ENCODE assay signal across 21 cellular contexts in genomic region chr15:48987142-48987541, GRCh38. TPM values are rescaled to one million over a fixed set of nuclear protein-coding genes. Genes with fewer than 3 reads are reported as not detected.
DNase-seq lines count a peak whose midpoint lies in the region; ATAC-seq, FAIRE-seq and TF ChIP-seq lines count a peak whose summit lies in the region.
"Had no signal": no experiment of that assay in that cellular context is flagged by ENCODE, and none has a peak within 500 bp of the region (broad histone marks: within the 10 kb centered on the region; RNA-seq: fewer than 3 reads in every experiment).

No MANE protein-coding gene starts in this region.

- H3K4me2 ChIP-seq in astrocyte (ENCODE audit: low read length) = no peak overlapping the region
- no peak overlapping the region for H3K4me2 ChIP-seq in HepG2 (ENCODE audit: low read depth, low read length)
- no peak overlapping the region for H3K4me2 ChIP-seq in trophoblast cell (ENCODE audit: low read length)

- no peak for TF ChIP-seq POLR2A in HepG2 (IDR thresholded peaks at IDR 0.05; ENCODE audit: insufficient read depth in 1 of 2, low read depth in 2 of 2, low read length in 2 of 2)

- peaks cover 12% of the 10 kb centered on the region for H3K36me3 ChIP-seq in astrocyte (ENCODE audit: insufficient read depth, low read length)
- H3K36me3 ChIP-seq in HepG2 (replicated peaks in 1 of 2; ENCODE audit: control insufficient read depth in 1 of 2, insufficient read depth in 2 of 2, low read length in 2 of 2) = peaks cover 0 to 10% of the 10 kb centered on the region in 2 experiments; a peak in 2 of 5 replicates
- peaks cover 1 to 3% of the 10 kb centered on the region in 2 experiments for H3K36me3 ChIP-seq in trophoblast cell (ENCODE audit: control insufficient read depth in 1 of 2, insufficient read depth in 2 of 2, low read length in 2 of 2)
- H3K36me3 ChIP-seq in aorta (ENCODE audit: control insufficient read depth in 1 of 2, insufficient read depth in 2 of 2, low read length in 1 of 2) = peaks cover 1 to 5% of the 10 kb centered on the region in 2 donors
- H3K36me3 ChIP-seq in effector memory CD4-positive, alpha-beta T cell (ENCODE audit: control insufficient read depth, insufficient read depth, low read length) = peaks cover 8% of the 10 kb centered on the region
- no peaks in the 10 kb centered on the region for H3K36me3 ChIP-seq in Caco-2 (ENCODE audit: control insufficient read depth, insufficient read depth, low read length)

- BruUV-seq in HepG2 (replicated peaks; lab: Mats Ljungman, UMichigan) (no TSS peak), Caco-2 (replicated peaks; lab: Mats Ljungman, UMichigan) (no TSS peak)

- no peak overlapping the region for H2BK12ac ChIP-seq in trophoblast cell (ENCODE audit: low read length)

- TF ChIP-seq EP300 in HepG2 (IDR thresholded peaks at IDR 0.05; ENCODE audit: low read depth in 2 of 2, low read length in 2 of 2) (no peak), HepG2 (CRISPR knock-in tag; IDR thresholded peaks at IDR 0.05; ENCODE audit: borderline replicate concordance) (no peak)

- CTCF ChIA-PET in HepG2 (lab: Yijun Ruan, JAX; ENCODE audit: low intra/inter-chr PET ratio, low total read pairs) (no interaction called here), Caco-2 (lab: Charles Lee) (interaction anchor here (1.2 kb wide), 1 partner anchor 12 kb away, joined by 7 read pairs; no protein-coding TSS in a partner anchor)

- POLR2A ChIA-PET in HepG2 (lab: Yijun Ruan, JAX) (no interaction called here), Caco-2 (lab: Charles Lee) (no interaction called here)

- TF ChIP-seq CTCF in astrocyte (IDR thresholded peaks at IDR 0.05; ENCODE audit: insufficient read depth, low read depth, low read length) = no peak
- TF ChIP-seq CTCF in HepG2 (CRISPR knock-in tag; IDR thresholded peaks at IDR 0.05) = no peak
- TF ChIP-seq CTCF in Caco-2 (IDR thresholded peaks at IDR 0.05; ENCODE audit: insufficient read depth in 1 of 2, low read depth in 1 of 2, low read length in 1 of 2, severe bottlenecking in 1 of 2, unreplicated experiment in 1 of 2) = no peak

- H4K20me1 ChIP-seq in astrocyte (ENCODE audit: insufficient read depth, low read length) (no peaks in the 10 kb centered on the region), HepG2 (ENCODE audit: insufficient read depth, low read length) (no peaks in the 10 kb centered on the region)

- no peak overlapping the region for H3K14ac ChIP-seq in trophoblast cell (ENCODE audit: low read length)

- no peak overlapping the region for H4K12ac ChIP-seq in trophoblast cell (ENCODE audit: low read depth, low read length)

- ATAC-seq in HepG2 = no peak
- ATAC-seq in aorta (ENCODE audit: low FRiP score) = no peak
- ATAC-seq: CD8-positive, alpha-beta T cell had no signal

- intact Hi-C loops in HepG2 (cut with micrococcal nuclease; ENCODE audit: unreplicated experiment) = no loop called here
- intact Hi-C loops in aorta (cut with DNase I) = loop anchor here in 1 of 2 donors (5.0 to 10.0 kb wide), 2 partner anchors 58 to 110 kb away; partner anchors contain the start of genes EID1 and SECISBP2L
- intact Hi-C loops in Caco-2 (cut with micrococcal nuclease; ENCODE audit: unreplicated experiment) = no loop called here

- no peak overlapping the region for H3K23ac ChIP-seq in trophoblast cell (ENCODE audit: low read length)

- H3K27me3 Mint-ChIP-seq in astrocyte (ENCODE audit: low read depth, unreplicated experiment) (no peaks in the 10 kb centered on the region), Caco-2 (ENCODE audit: insufficient read depth, unreplicated experiment) (no peaks in the 10 kb centered on the region)

- DNase-seq in astrocyte (ENCODE audit: low read depth) (no peak), HepG2 (ENCODE audit: low spot score) (no peak), trophoblast cell (peak; percentile 25 to 89), aorta (no peak), Caco-2 (no peak)
- no peak for DNase-seq in effector memory CD4-positive, alpha-beta T cell
- no peak for DNase-seq in stimulated activated naive CD4-positive, alpha-beta T cell (lab: John Stamatoyannopoulos, UW)
- DNase-seq: ACHN; BE2C; CD8-positive, alpha-beta T cell; DMS 273 treated with DMSO at 0.1 percent for 48 hours; DMS53; DND-41; EL; GM23248; HCEC 1CT had no signal

- no peak overlapping the region for H3K27ac ChIP-seq in astrocyte (ENCODE audit: low read depth, low read length)
- no peak overlapping the region for H3K27ac ChIP-seq in HepG2 (ENCODE audit: extremely low read length, insufficient read depth, low read length)
- H3K27ac ChIP-seq in trophoblast cell (ENCODE audit: low read depth, low read length) = no peak overlapping the region
- peak overlapping the region in 1 of 2 donors; percentile 37 for H3K27ac ChIP-seq in aorta (ENCODE audit: low read depth in 1 of 2, low read length in 2 of 2)
- H3K27ac ChIP-seq in effector memory CD4-positive, alpha-beta T cell (ENCODE audit: insufficient read depth, low read length, poor library complexity, severe bottlenecking) = no peak overlapping the region
- H3K27ac ChIP-seq: GM23248 had no signal

- H2AFZ ChIP-seq in astrocyte (ENCODE audit: low read depth, low read length) (no peak overlapping the region), HepG2 (ENCODE audit: low read length) (no peak overlapping the region), trophoblast cell (ENCODE audit: insufficient read depth, low read length, poor library complexity) (no peak overlapping the region)
- H2AFZ ChIP-seq: GM23248 had no signal

- H3K36me3 Mint-ChIP-seq in astrocyte (ENCODE audit: low read depth, unreplicated experiment) (peaks cover 8% of the 10 kb centered on the region), Caco-2 (ENCODE audit: insufficient read depth, unreplicated experiment) (peaks cover 9% of the 10 kb centered on the region)

- H2BK5ac ChIP-seq in trophoblast cell (ENCODE audit: low read depth, low read length, poor library complexity) = no peak overlapping the region

- H3K79me2 ChIP-seq in astrocyte (ENCODE audit: insufficient read depth, low read length) (no peaks in the 10 kb centered on the region), HepG2 (ENCODE audit: insufficient read depth, low read length) (no peaks in the 10 kb centered on the region), trophoblast cell (ENCODE audit: control insufficient read depth, insufficient read depth, low read length, poor library complexity) (no peaks in the 10 kb centered on the region)

- H3K4me1 Mint-ChIP-seq in astrocyte (ENCODE audit: low read depth, unreplicated experiment) = peaks cover 2% of the 10 kb centered on the region
- H3K4me1 Mint-ChIP-seq in Caco-2 (ENCODE audit: low read depth, unreplicated experiment) = no peaks in the 10 kb centered on the region
- H3K4me1 Mint-ChIP-seq: CD14-positive monocyte had no signal

- no peak overlapping the region for H3K27ac Mint-ChIP-seq in astrocyte (ENCODE audit: unreplicated experiment)
- no peak overlapping the region for H3K27ac Mint-ChIP-seq in Caco-2 (ENCODE audit: unreplicated experiment)
- H3K27ac Mint-ChIP-seq: CD14-positive monocyte; CD8-positive, alpha-beta T cell had no signal

- no peak overlapping the region for H4K8ac ChIP-seq in trophoblast cell (ENCODE audit: low read depth, low read length)

- no peak overlapping the region for H3K4ac ChIP-seq in trophoblast cell (ENCODE audit: low read depth, low read length)

- no peaks in the 10 kb centered on the region for H3K27me3 ChIP-seq in astrocyte (ENCODE audit: insufficient read depth, low read length)
- H3K27me3 ChIP-seq in HepG2 (ENCODE audit: control insufficient read depth in 1 of 2, insufficient read depth in 2 of 2, low read length in 2 of 2) = no peaks in the 10 kb centered on the region
- H3K27me3 ChIP-seq in trophoblast cell (ENCODE audit: insufficient read depth, low read length) = no peaks in the 10 kb centered on the region
- no peaks in the 10 kb centered on the region for H3K27me3 ChIP-seq in aorta (ENCODE audit: control insufficient read depth in 1 of 2, insufficient read depth in 2 of 2, low read length in 1 of 2)
- H3K27me3 ChIP-seq in effector memory CD4-positive, alpha-beta T cell (replicated peaks; ENCODE audit: control insufficient read depth, insufficient read depth, low read length, poor library complexity, severe bottlenecking) = no peaks in the 10 kb centered on the region
- H3K27me3 ChIP-seq in Caco-2 (replicated peaks; ENCODE audit: control insufficient read depth, insufficient read depth, low read length) = no peaks in the 10 kb centered on the region
- H3K27me3 ChIP-seq: BE2C had no signal

- FAIRE-seq in astrocyte (lab: Jason Lieb, UNC) = peak; percentile 39
- FAIRE-seq in HepG2 (lab: Jason Lieb, UNC) = no peak
- FAIRE-seq: A204.1, GM12891 had no signal

- H2AK5ac ChIP-seq in trophoblast cell (ENCODE audit: low read length) = no peak overlapping the region

- H3K4me3 Mint-ChIP-seq in astrocyte (ENCODE audit: unreplicated experiment) = no peak overlapping the region
- H3K4me3 Mint-ChIP-seq in Caco-2 (ENCODE audit: unreplicated experiment) = no peak overlapping the region
- H3K4me3 Mint-ChIP-seq: CD14-positive monocyte; CD8-positive, alpha-beta T cell had no signal

- H3K9ac ChIP-seq in astrocyte (ENCODE audit: low read length) = no peak overlapping the region
- H3K9ac ChIP-seq in HepG2 (ENCODE audit: insufficient read depth, low read depth, low read length) = no peak overlapping the region
- no peak overlapping the region for H3K9ac ChIP-seq in trophoblast cell (ENCODE audit: low read length)
- H3K9ac ChIP-seq: GM23248 had no signal

- no peaks in the 10 kb centered on the region for H3K4me1 ChIP-seq in astrocyte (ENCODE audit: insufficient read depth, low read length)
- H3K4me1 ChIP-seq in HepG2 (ENCODE audit: insufficient read depth, low read length) = peaks cover 5% of the 10 kb centered on the region
- H3K4me1 ChIP-seq in trophoblast cell (ENCODE audit: control insufficient read depth in 1 of 2, insufficient read depth in 2 of 2, low read length in 2 of 2) = peaks cover 2 to 9% of the 10 kb centered on the region in 2 experiments
- H3K4me1 ChIP-seq in aorta (ENCODE audit: control insufficient read depth in 1 of 2, insufficient read depth in 2 of 2, low read length in 2 of 2) = peaks cover 2 to 4% of the 10 kb centered on the region in 2 donors
- H3K4me1 ChIP-seq in effector memory CD4-positive, alpha-beta T cell (ENCODE audit: control insufficient read depth, insufficient read depth, low read length, poor library complexity, severe bottlenecking) = no peaks in the 10 kb centered on the region
- H3K4me1 ChIP-seq in Caco-2 = no peaks in the 10 kb centered on the region
- H3K4me1 ChIP-seq: BE2C had no signal

- no peak for TF ChIP-seq RAD21 in HepG2 (CRISPR knock-in tag; IDR thresholded peaks at IDR 0.05)

- H3K79me1 ChIP-seq in trophoblast cell (ENCODE audit: low read length) = no peaks in the 10 kb centered on the region

- no peak overlapping the region for H2BK120ac ChIP-seq in trophoblast cell (ENCODE audit: insufficient read depth, low read length, poor library complexity)

- no peak overlapping the region for H3K4me3 ChIP-seq in astrocyte (ENCODE audit: insufficient read depth, low read depth, low read length)
- H3K4me3 ChIP-seq in HepG2 (replicated peaks in 1 of 3; ENCODE audit: insufficient read depth in 1 of 3, low read depth in 2 of 3, low read length in 3 of 3) = no peak overlapping the region
- no peak overlapping the region for H3K4me3 ChIP-seq in trophoblast cell (ENCODE audit: low read depth, low read length)
- H3K4me3 ChIP-seq in aorta (ENCODE audit: low read length in 2 of 2) = no peak overlapping the region
- no peak overlapping the region for H3K4me3 ChIP-seq in effector memory CD4-positive, alpha-beta T cell (ENCODE audit: insufficient read depth, low read depth, low read length, poor library complexity, severe bottlenecking)
- no peak overlapping the region for H3K4me3 ChIP-seq in Caco-2 (ENCODE audit: low read depth, low read length)
- H3K4me3 ChIP-seq: GM23248 had no signal

- H3K9me3 Mint-ChIP-seq in astrocyte (ENCODE audit: unreplicated experiment) (no peaks in the 10 kb centered on the region), Caco-2 (ENCODE audit: unreplicated experiment) (no peaks in the 10 kb centered on the region)
- H3K9me3 Mint-ChIP-seq: CD8-positive, alpha-beta T cell had no signal

- no peak overlapping the region for H3K18ac ChIP-seq in trophoblast cell (ENCODE audit: low read length)

- H3K9me3 ChIP-seq in astrocyte (ENCODE audit: insufficient read depth, low read depth, low read length) (no peaks in the 10 kb centered on the region), HepG2 (ENCODE audit: low read length) (no peaks in the 10 kb centered on the region), trophoblast cell (ENCODE audit: insufficient read depth, low read depth, low read length) (no peaks in the 10 kb centered on the region), aorta (ENCODE audit: control insufficient read depth, low read length) (no peaks in the 10 kb centered on the region), Caco-2 (no peaks in the 10 kb centered on the region)
- no peaks in the 10 kb centered on the region for H3K9me3 ChIP-seq in effector memory CD4-positive, alpha-beta T cell (ENCODE audit: control insufficient read depth, low read length)
- H3K9me3 ChIP-seq: BE2C had no signal

- in situ Hi-C loops in HepG2 (cut with HindIII; ENCODE audit: extremely low pct_ligation_motif_present, low pct_unique_long_range_greater_than_20kb) = no loop called here

- no peak overlapping the region for H4K91ac ChIP-seq in trophoblast cell (ENCODE audit: low read depth, low read length)

RNA-seq across cellular contexts. Expression of gene SHC4, which starts 23.4 kb away (rescaled TPM):
- 2.7 and 3.7 TPM in 2 replicates for total RNA-seq in astrocyte
- 0.04 TPM in 2 replicates for total RNA-seq in HepG2 (2016; rRNA removed; fragmentation: Illumina TruSeq; extraction: Trizol)
- not detected in 2 replicates for total RNA-seq in HepG2 (2016; cell fraction: cytosol; rRNA removed; fragmentation: Illumina TruSeq; extraction: Trizol; ENCODE audit: low read depth)
- not detected in 2 replicates for total RNA-seq in HepG2 (2016; cell fraction: insoluble cytoplasmic fraction; rRNA removed; fragmentation: Illumina TruSeq; extraction: Trizol)
- not detected in 2 replicates for total RNA-seq in HepG2 (2016; cell fraction: membrane; rRNA removed; fragmentation: Illumina TruSeq; extraction: Trizol)
- not detected in 2 replicates for total RNA-seq in HepG2 (2016; cell fraction: nucleus; rRNA removed; fragmentation: Illumina TruSeq; extraction: Trizol)
- polyA plus RNA-seq in HepG2 (2011; rRNA removed) = 0.01 TPM in 1 of 2 replicates, not detected in the other
- polyA plus RNA-seq in HepG2 (2011; cell fraction: cytosol; rRNA removed) = not detected in 2 replicates
- polyA plus RNA-seq in HepG2 (2011; cell fraction: nucleus; rRNA removed) = 0.14 TPM in 1 of 2 replicates, not detected in the other
- not detected in 2 replicates for polyA plus RNA-seq in HepG2 (2012)
- not detected in 2 replicates for polyA plus RNA-seq in HepG2 (2016; cell fraction: cytosol; fragmentation: Illumina TruSeq; extraction: Trizol; ENCODE audit: low read depth)
- polyA plus RNA-seq in HepG2 (2016; cell fraction: insoluble cytoplasmic fraction; fragmentation: Illumina TruSeq; extraction: Trizol; ENCODE audit: low read depth) = not detected in 2 replicates
- polyA plus RNA-seq in HepG2 (2016; cell fraction: membrane; fragmentation: Illumina TruSeq; extraction: Trizol; ENCODE audit: low read depth) = not detected in 2 replicates
- polyA plus RNA-seq in HepG2 (2016; cell fraction: nucleus; fragmentation: Illumina TruSeq; extraction: Trizol; ENCODE audit: insufficient read depth, low read depth) = not detected in 2 replicates
- polyA minus RNA-seq in HepG2 (2011; rRNA and poly(A)+ RNA removed; ENCODE audit: low replicate concordance) = 1.3 TPM in 1 of 2 replicates, not detected in the other
- polyA minus RNA-seq in HepG2 (2011; cell fraction: cytosol; rRNA and poly(A)+ RNA removed) = not detected in 2 replicates
- not detected in 2 replicates for polyA minus RNA-seq in HepG2 (2011; cell fraction: nucleus; rRNA and poly(A)+ RNA removed)
- 0.14 and 0.26 TPM in 2 replicates for polyA plus RNA-seq in trophoblast cell (2013)
- 10 to 100 TPM in 1 of 2 donors, 1 to 10 TPM in 1; 8.7 to 18.6 TPM for total RNA-seq in aorta
- 1 to 10 TPM; 4.4 to 5.6 TPM for polyA plus RNA-seq in aorta
- not detected in 2 replicates for total RNA-seq in Caco-2 (2022)
- total RNA-seq: CD8-positive, alpha-beta T cell; G401; HT-29 had no signal
- polyA plus RNA-seq: CD14-positive monocyte had no signal

RNA-seq across cellular contexts. Expression of gene SECISBP2L, which starts 59.1 kb away (rescaled TPM):
- 52.5 and 53.2 TPM in 2 replicates for total RNA-seq in astrocyte
- 15.6 and 21.1 TPM in 2 replicates for total RNA-seq in HepG2 (2016; rRNA removed; fragmentation: Illumina TruSeq; extraction: Trizol)
- 3.0 and 3.6 TPM in 2 replicates for total RNA-seq in HepG2 (2016; cell fraction: cytosol; rRNA removed; fragmentation: Illumina TruSeq; extraction: Trizol; ENCODE audit: low read depth)
- total RNA-seq in HepG2 (2016; cell fraction: insoluble cytoplasmic fraction; rRNA removed; fragmentation: Illumina TruSeq; extraction: Trizol) = 14.2 and 18.8 TPM in 2 replicates
- total RNA-seq in HepG2 (2016; cell fraction: membrane; rRNA removed; fragmentation: Illumina TruSeq; extraction: Trizol) = 5.3 and 6.5 TPM in 2 replicates
- 21.4 and 27.4 TPM in 2 replicates for total RNA-seq in HepG2 (2016; cell fraction: nucleus; rRNA removed; fragmentation: Illumina TruSeq; extraction: Trizol)
- polyA plus RNA-seq in HepG2 (2011; rRNA removed) = 11.7 and 13.9 TPM in 2 replicates
- 4.4 and 5.3 TPM in 2 replicates for polyA plus RNA-seq in HepG2 (2011; cell fraction: cytosol; rRNA removed)
- polyA plus RNA-seq in HepG2 (2011; cell fraction: nucleus; rRNA removed) = 9.7 and 11.1 TPM in 2 replicates
- 9.0 and 10.0 TPM in 2 replicates for polyA plus RNA-seq in HepG2 (2012)
- polyA plus RNA-seq in HepG2 (2016; cell fraction: cytosol; fragmentation: Illumina TruSeq; extraction: Trizol; ENCODE audit: low read depth) = 0.22 and 0.29 TPM in 2 replicates
- polyA plus RNA-seq in HepG2 (2016; cell fraction: insoluble cytoplasmic fraction; fragmentation: Illumina TruSeq; extraction: Trizol; ENCODE audit: low read depth) = 11.1 and 11.6 TPM in 2 replicates
- 0.93 and 1.1 TPM in 2 replicates for polyA plus RNA-seq in HepG2 (2016; cell fraction: membrane; fragmentation: Illumina TruSeq; extraction: Trizol; ENCODE audit: low read depth)
- polyA plus RNA-seq in HepG2 (2016; cell fraction: nucleus; fragmentation: Illumina TruSeq; extraction: Trizol; ENCODE audit: insufficient read depth, low read depth) = 12.7 and 15.4 TPM in 2 replicates
- 32.4 and 44.9 TPM in 2 replicates for polyA minus RNA-seq in HepG2 (2011; rRNA and poly(A)+ RNA removed; ENCODE audit: low replicate concordance)
- 9.4 and 12.2 TPM in 2 replicates for polyA minus RNA-seq in HepG2 (2011; cell fraction: cytosol; rRNA and poly(A)+ RNA removed)
- 47.6 and 55.4 TPM in 2 replicates for polyA minus RNA-seq in HepG2 (2011; cell fraction: nucleus; rRNA and poly(A)+ RNA removed)
- polyA plus RNA-seq in trophoblast cell (2013) = 29.4 and 32.9 TPM in 2 replicates
- total RNA-seq in aorta = 10 to 100 TPM; 78.7 to 82.2 TPM
- polyA plus RNA-seq in aorta = 10 to 100 TPM in 1 of 2 donors, 1 to 10 TPM in 1; 8.1 to 15.1 TPM
- 27.9 and 29.7 TPM in 2 replicates for total RNA-seq in Caco-2 (2022)

Comparison
In these comparisons a context has a peak if more than half of its experiments do, and no peak if none do; other contexts are left out.
1. DNase-seq: peak in trophoblast cell (2 of 2); none in astrocyte (single experiment), HepG2 (single experiment), aorta (0 of 2), effector memory CD4-positive, alpha-beta T cell (0 of 3), Caco-2 (0 of 2) and stimulated activated naive CD4-positive, alpha-beta T cell (0 of 6).